In the genomic region with DNA sequence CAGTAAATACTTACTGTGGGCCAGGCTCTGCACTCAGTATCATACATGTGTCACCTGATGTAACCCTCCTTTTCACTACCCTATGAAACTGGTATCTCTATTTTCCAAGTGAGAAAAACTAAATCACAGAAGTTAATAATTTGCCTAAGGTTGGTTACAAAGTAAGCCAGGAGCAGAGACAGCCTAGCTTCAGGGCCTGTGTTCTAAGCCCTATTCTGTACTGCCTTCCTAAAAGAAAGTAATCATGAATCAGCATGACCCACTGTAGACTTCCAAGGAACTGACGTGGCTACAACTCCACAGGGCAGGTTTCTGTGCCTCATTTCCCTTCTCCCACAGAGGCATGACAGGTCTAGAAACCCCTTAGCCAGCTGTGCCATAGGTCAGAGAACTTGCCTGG, we compare ENCODE assay signal across 14 cellular contexts. TPM values are rescaled to one million over a fixed set of nuclear protein-coding genes. Genes with fewer than 3 reads are reported as not detected.
A peak's percentile ranks its signal among the peaks of the same experiment; 100 is the strongest.
DNase-seq lines count a peak whose midpoint lies in the region; ATAC-seq, FAIRE-seq and TF ChIP-seq lines count a peak whose summit lies in the region.
"Had no signal": no experiment of that assay in that cellular context is flagged by ENCODE, and none has a peak within 500 bp of the region (broad histone marks: within the 10 kb centered on the region; RNA-seq: fewer than 3 reads in every experiment).

No MANE protein-coding gene starts in this region.

- DNase-seq in dermis blood vessel endothelial cell: peak; percentile 73
- no peak for DNase-seq in pancreas
- DNase-seq in nucleus accumbens (lab: John Stamatoyannopoulos, UW): no peak
- DNase-seq in effector CD8-positive, alpha-beta T cell (lab: John Stamatoyannopoulos, UW): no peak
- DNase-seq in NCI-H446 (lab: John Stamatoyannopoulos, UW): no peak
- DNase-seq in NCI-H446 treated with DMSO at 0.1 percent for 48 hours (lab: John Stamatoyannopoulos, UW): no peak
- DNase-seq: activated B cell treated with CpG ODN at 0.5 μM for 24 hours, COR-L47, hippocampal formation had no signal

- H3K9me3 ChIP-seq in pancreas: no peaks in the 10 kb centered on the region

- TF ChIP-seq CTCF in pancreas (IDR thresholded peaks at IDR 0.05): no peak

- ATAC-seq in GM18858 (IDR thresholded peaks at IDR 0.05; ENCODE audit: unreplicated experiment): peak; percentile 62
- peak; percentile 61 for ATAC-seq in HG03342 (IDR thresholded peaks at IDR 0.05; ENCODE audit: unreplicated experiment)
- ATAC-seq in pancreas: peak; percentile 32 to 66 (median 62)
- ATAC-seq: activated T-helper 17 cell treated with anti-CD3 and anti-CD28 coated beads, Interleukin-2, amount 50 U/mL, for 72 hours; K562 had no signal

- peaks cover 11 to 73% (median 20%) of the 10 kb centered on the region in 3 donors for H3K36me3 ChIP-seq in pancreas

- WGBS in pancreas, 2 donors: 53 to 68% methylated on average over 1 of the region's 1 CpG

- no peaks in the 10 kb centered on the region for H3K4me1 ChIP-seq in pancreas

- H3K27me3 ChIP-seq in pancreas: no peaks in the 10 kb centered on the region

- FAIRE-seq in pancreas (lab: Jason Lieb, UNC): no peak
- FAIRE-seq: K562 had no signal

- intact Hi-C loops in pancreas (cut with DNase I): no loop called here

- H3K27ac ChIP-seq in pancreas: peak overlapping the region in 3 of 4 donors; percentile 26 to 67 (median 58)
- H3K27ac ChIP-seq: skin epidermis had no signal

- H3K4me3 ChIP-seq in pancreas: no peak overlapping the region
- H3K4me3 ChIP-seq: K562, skin epidermis had no signal

RNA-seq across cellular contexts. Expression of gene ZNF142, which starts 14.3 kb away (rescaled TPM):
- total RNA-seq in dermis blood vessel endothelial cell: 9.0 and 14.1 TPM in 2 replicates
- total RNA-seq in pancreas: 10 to 100 TPM in 3 of 6 donors, 1 to 10 TPM in 3; 8.6 to 16.7 (median 9.9) TPM
- 10 to 100 TPM in 1 of 2 donors, 1 to 10 TPM in 1; 7.9 to 13.8 TPM for polyA plus RNA-seq in pancreas

RNA-seq across cellular contexts. Expression of gene BCS1L, which starts 14.4 kb away (rescaled TPM):
- total RNA-seq in dermis blood vessel endothelial cell: 31.3 and 37.5 TPM in 2 replicates
- 10 to 100 TPM; 16.3 to 34.1 (median 23.1) TPM for total RNA-seq in pancreas
- polyA plus RNA-seq in pancreas: 100 to 1,000 TPM in 1 of 2 donors, 10 to 100 TPM in 1; 84.2 to 110 TPM

RNA-seq across cellular contexts. Expression of gene RNF25, which starts 26.7 kb away (rescaled TPM):
- total RNA-seq in dermis blood vessel endothelial cell (21.1 and 35.7 TPM in 2 replicates), pancreas (10 to 100 TPM in 2 of 6 donors, 1 to 10 TPM in 4; 4.5 to 10.2 (median 7.9) TPM)
- 10 to 100 TPM; 18.1 to 28.8 TPM for polyA plus RNA-seq in pancreas

RNA-seq across cellular contexts. Expression of gene STK36, which starts 26.8 kb away (rescaled TPM):
- total RNA-seq in dermis blood vessel endothelial cell: 11.5 and 15.3 TPM in 2 replicates
- 10 to 100 TPM in 5 of 6 donors, 1 to 10 TPM in 1; 8.3 to 40.8 (median 18.1) TPM for total RNA-seq in pancreas
- 10 to 100 TPM; 54.0 TPM for polyA plus RNA-seq in pancreas

RNA-seq across cellular contexts. Expression of gene PLCD4, which starts 37.4 kb away (rescaled TPM):
- total RNA-seq in dermis blood vessel endothelial cell: 1.7 and 4.7 TPM in 2 replicates
- total RNA-seq in pancreas: under 1 TPM in 5 of 6 donors, not detected in 1; 0.19 to 0.58 (median 0.34) TPM
- 1 to 10 TPM in 1 of 2 donors, under 1 TPM in 1; 0.27 to 1.1 TPM for polyA plus RNA-seq in pancreas
- total RNA-seq: K562 had no signal
